23 cellular contexts compared by ENCODE assay signal in the genomic region with DNA sequence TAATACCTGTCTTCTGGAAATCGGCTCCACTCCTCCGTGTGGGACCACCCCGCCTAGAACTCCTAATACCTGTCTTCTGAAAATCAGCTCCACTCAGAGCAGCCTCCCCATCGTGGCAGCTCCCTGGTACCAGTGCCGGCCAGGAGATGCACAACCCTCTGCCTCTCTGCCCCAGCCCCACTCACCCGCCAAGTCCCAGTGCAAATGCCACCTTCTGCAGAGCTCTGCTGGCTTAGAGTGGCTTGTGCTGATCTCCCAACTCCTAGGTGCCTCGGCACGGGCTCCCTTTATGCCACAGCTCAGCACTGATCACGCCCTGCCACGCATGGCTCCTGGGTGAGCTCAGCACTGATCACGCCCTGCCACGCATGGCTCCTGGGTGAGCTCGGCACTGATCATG.
"Had no signal": no experiment of that assay in that cellular context is flagged by ENCODE, and none has a peak within 500 bp of the region (broad histone marks: within the 10 kb centered on the region; RNA-seq: fewer than 3 reads in every experiment).

No MANE protein-coding gene starts in this region.

- H3K27ac Mint-ChIP-seq: mesothelial cell of epicardium, nephron, progenitor cell of endocrine pancreas had no signal

- H3K4me1 Mint-ChIP-seq: mesothelial cell of epicardium, naive B cell, nephron had no signal

- H3K9me3 ChIP-seq: esophagus squamous epithelium, mucosa of descending colon, suprapubic skin, transverse colon, upper lobe of right lung, uterus had no signal

- H3K4me3 ChIP-seq: coronary artery, esophagus squamous epithelium, mucosa of descending colon, smooth muscle cell, suprapubic skin, transverse colon, upper lobe of right lung, uterus had no signal

- ATAC-seq: mucosa of descending colon; sciatic nerve; stimulated activated naive CD8-positive, alpha-beta T cell treated with anti-CD3 and anti-CD28 coated beads, Interleukin-15, amount 100 ng/mL, for 72 hours; upper lobe of right lung had no signal

- DNase-seq: dermis blood vessel endothelial cell; effector memory CD4-positive, alpha-beta T cell; esophagus squamous epithelium; foreskin melanocyte; mesenchymal stem cell; naive B cell; stimulated activated CD4-positive, alpha-beta T cell treated with anti-CD3 and anti-CD28 coated beads, Interleukin-12 subunit alpha, Interleukin-12 subunit beta, amount 100 ng/mL, for 4 hours; stimulated activated CD4-positive, alpha-beta T cell treated with anti-CD3 and anti-CD28 coated beads, Interleukin-4, amount 100 ng/mL, for 1 hour; stimulated activated CD8-positive, alpha-beta memory T cell treated with anti-CD3 and anti-CD28 coated beads, Interleukin-4, amount 100 ng/mL, for 48 hours; stimulated activated naive CD4-positive, alpha-beta T cell; stimulated activated naive CD8-positive, alpha-beta T cell treated with anti-CD3 and anti-CD28 coated beads, Interleukin-15, amount 100 ng/mL, for 72 hours; transverse colon; upper lobe of right lung; uterus had no signal

- H3K27ac ChIP-seq: coronary artery, parathyroid adenoma, suprapubic skin, transverse colon, upper lobe of right lung, uterus had no signal

- H3K9me3 Mint-ChIP-seq: mesothelial cell of epicardium; naive B cell; nephron; stimulated activated naive CD8-positive, alpha-beta T cell treated with anti-CD3 and anti-CD28 coated beads, Interleukin-15, amount 100 ng/mL, for 72 hours had no signal

- H3K4me3 Mint-ChIP-seq: mesothelial cell of epicardium; naive B cell; nephron; stimulated activated naive CD8-positive, alpha-beta T cell treated with anti-CD3 and anti-CD28 coated beads, Interleukin-15, amount 100 ng/mL, for 72 hours had no signal

- H3K27me3 ChIP-seq: esophagus squamous epithelium, suprapubic skin, transverse colon, upper lobe of right lung, uterus had no signal

- H3K27me3 Mint-ChIP-seq: naive B cell; progenitor cell of endocrine pancreas; stimulated activated naive CD8-positive, alpha-beta T cell treated with anti-CD3 and anti-CD28 coated beads, Interleukin-15, amount 100 ng/mL, for 72 hours had no signal

- H3K4me1 ChIP-seq: parathyroid adenoma, suprapubic skin, transverse colon, upper lobe of right lung, uterus had no signal
